8 cellular contexts compared by ENCODE assay signal in genomic region chr16:29848420-29849297, GRCh38. TPM values are rescaled to one million over a fixed set of nuclear protein-coding genes. Genes with fewer than 3 reads are reported as not detected.
DNase-seq lines count a peak whose midpoint lies in the region; ATAC-seq and TF ChIP-seq lines count a peak whose summit lies in the region.

No MANE protein-coding gene starts in this region.

- peaks cover 37% of the 10 kb centered on the region for H3K36me3 ChIP-seq in CD4-positive, alpha-beta memory T cell (ENCODE audit: insufficient read depth, low read length)
- no peaks in the 10 kb centered on the region for H3K36me3 ChIP-seq in neural progenitor cell

- no peak overlapping the region for H3K4me2 ChIP-seq in neural progenitor cell

- no peaks in the 10 kb centered on the region for H3F3A ChIP-seq in neural progenitor cell (ENCODE audit: low read depth)

- H3K27ac Mint-ChIP-seq in CD4-positive, alpha-beta memory T cell, result peak overlapping the region; percentile 13 to 89 (median 60)
- H3K27ac Mint-ChIP-seq in activated T-cell treated with anti-CD3 and anti-CD28 coated beads, Interleukin-2, amount 50 U/mL, for 72 hours, result no peak overlapping the region
- peak overlapping the region; percentile 83 for H3K27ac Mint-ChIP-seq in neural progenitor cell

- peaks cover 1 to 7% (median 4%) of the 10 kb centered on the region in 4 donors for H3K4me1 Mint-ChIP-seq in CD4-positive, alpha-beta memory T cell
- H3K4me1 Mint-ChIP-seq in activated T-cell treated with anti-CD3 and anti-CD28 coated beads, Interleukin-2, amount 50 U/mL, for 72 hours (ENCODE audit: low read depth), result peaks cover 8% of the 10 kb centered on the region
- H3K4me1 Mint-ChIP-seq in neural progenitor cell, result peaks cover 15% of the 10 kb centered on the region

- peak; percentile 57 for ATAC-seq in HG02623 (IDR thresholded peaks at IDR 0.05; ENCODE audit: unreplicated experiment)
- ATAC-seq in activated T-cell treated with anti-CD3 and anti-CD28 coated beads, Interleukin-2, amount 50 U/mL, for 72 hours (replicated peaks in 1 of 2), result peak; percentile 88 to 94
- ATAC-seq in GM21367 (IDR thresholded peaks at IDR 0.05; ENCODE audit: unreplicated experiment), result no peak

- no peak overlapping the region for H3K9ac ChIP-seq in neural progenitor cell

- CTCF ChIA-PET in CD4-positive, alpha-beta memory T cell (lab: Charles Lee; ENCODE audit: partially characterized antibody), result interaction anchor here (0.6 to 6.3 kb wide), 50 partner anchors 9 to 207 kb away, joined by 3 to 134 read pairs (median 4); partner anchors contain the start of genes C16orf54, CDIPT, KCTD13 and KIF22

- intact Hi-C loops in CD4-positive, alpha-beta memory T cell (cut with micrococcal nuclease), result loop anchor here (1.0 to 2.0 kb wide), 6 partner anchors 28 to 156 kb away; partner anchors contain the start of genes KIF22, MVP and PAGR1

- no peak overlapping the region for H3K4me3 ChIP-seq in CD4-positive, alpha-beta memory T cell (ENCODE audit: low read length in 2 of 2)
- H3K4me3 ChIP-seq in neural progenitor cell, result no peak overlapping the region

- H2AFZ ChIP-seq in neural progenitor cell (replicated peaks), result no peak overlapping the region

- no peaks in the 10 kb centered on the region for H3K27me3 Mint-ChIP-seq in CD4-positive, alpha-beta memory T cell
- no peaks in the 10 kb centered on the region for H3K27me3 Mint-ChIP-seq in activated T-cell treated with anti-CD3 and anti-CD28 coated beads, Interleukin-2, amount 50 U/mL, for 72 hours (ENCODE audit: low read depth)
- H3K27me3 Mint-ChIP-seq in neural progenitor cell (ENCODE audit: insufficient read depth, low read depth), result peaks cover 9% of the 10 kb centered on the region

- H4K20me1 ChIP-seq in neural progenitor cell (ENCODE audit: low read depth), result no peaks in the 10 kb centered on the region

- H3K27ac ChIP-seq in CD4-positive, alpha-beta memory T cell (ENCODE audit: low read depth, low read length), result no peak overlapping the region
- no peak overlapping the region for H3K27ac ChIP-seq in neural progenitor cell

- no peak overlapping the region for H3K4me3 Mint-ChIP-seq in CD4-positive, alpha-beta memory T cell
- no peak overlapping the region for H3K4me3 Mint-ChIP-seq in activated T-cell treated with anti-CD3 and anti-CD28 coated beads, Interleukin-2, amount 50 U/mL, for 72 hours
- peak overlapping the region; percentile 30 for H3K4me3 Mint-ChIP-seq in neural progenitor cell

- peaks cover 12 to 39% of the 10 kb centered on the region in 2 donors for H3K36me3 Mint-ChIP-seq in CD4-positive, alpha-beta memory T cell
- H3K36me3 Mint-ChIP-seq in activated T-cell treated with anti-CD3 and anti-CD28 coated beads, Interleukin-2, amount 50 U/mL, for 72 hours (ENCODE audit: insufficient read depth in 2 of 2), result peaks cover 5 to 21% of the 10 kb centered on the region in 2 donors
- H3K36me3 Mint-ChIP-seq in neural progenitor cell, result no peaks in the 10 kb centered on the region

- H3K79me2 ChIP-seq in neural progenitor cell (ENCODE audit: low read depth), result no peaks in the 10 kb centered on the region

- peaks cover 6% of the 10 kb centered on the region for H3K4me1 ChIP-seq in CD4-positive, alpha-beta memory T cell (ENCODE audit: insufficient read depth, low read length)
- H3K4me1 ChIP-seq in neural progenitor cell, result no peaks in the 10 kb centered on the region

- TF ChIP-seq CTCF in neural progenitor cell (IDR thresholded peaks at IDR 0.05), result peak; percentile 85

- H3K27me3 ChIP-seq in CD4-positive, alpha-beta memory T cell (ENCODE audit: insufficient read depth, low read length), result no peaks in the 10 kb centered on the region
- no peaks in the 10 kb centered on the region for H3K27me3 ChIP-seq in neural progenitor cell

- H3K9me3 Mint-ChIP-seq in CD4-positive, alpha-beta memory T cell, result no peaks in the 10 kb centered on the region
- no peaks in the 10 kb centered on the region for H3K9me3 Mint-ChIP-seq in activated T-cell treated with anti-CD3 and anti-CD28 coated beads, Interleukin-2, amount 50 U/mL, for 72 hours
- no peaks in the 10 kb centered on the region for H3K9me3 Mint-ChIP-seq in neural progenitor cell

- POLR2A ChIA-PET in CD4-positive, alpha-beta memory T cell (lab: Charles Lee; ENCODE audit: partially characterized antibody), result interaction anchor here (0.7 to 5.0 kb wide), 20 partner anchors 9 to 157 kb away, joined by 3 to 69 read pairs (median 9); partner anchors contain the start of genes C16orf54, CDIPT, KIF22 and MAZ

- no peaks in the 10 kb centered on the region for H3K9me3 ChIP-seq in CD4-positive, alpha-beta memory T cell (ENCODE audit: control insufficient read depth in 1 of 2, low read length in 2 of 2)
- no peaks in the 10 kb centered on the region for H3K9me3 ChIP-seq in neural progenitor cell (ENCODE audit: low read depth)

- peak; percentile 79 to 83 (median 80) for DNase-seq in CD4-positive, alpha-beta memory T cell
- DNase-seq in RKO (ENCODE audit: low spot score) (peak; percentile 9), fibroblast of peridontal ligament (ENCODE audit: extremely low read depth) (peak; percentile 62), neural progenitor cell (ENCODE audit: low spot score) (peak; percentile 76), stromal cell of bone marrow (ENCODE audit: low read depth) (peak; percentile 28)
- DNase-seq in activated T-cell treated with anti-CD3 and anti-CD28 coated beads, Interleukin-2, amount 50 U/mL, for 72 hours, result peak; percentile 83 to 88

RNA-seq across cellular contexts. Expression of gene CDIPT, which starts 14.4 kb away (rescaled TPM):
- 10 to 100 TPM; 76.2 to 79.8 TPM for total RNA-seq in CD4-positive, alpha-beta memory T cell
- 100 to 1,000 TPM in 1 of 2 donors, 10 to 100 TPM in 1; 87.2 to 123 TPM for polyA plus RNA-seq in CD4-positive, alpha-beta memory T cell
- total RNA-seq in activated T-cell treated with anti-CD3 and anti-CD28 coated beads, Interleukin-2, amount 50 U/mL, for 72 hours, result 10 to 100 TPM; 48.7 to 56.0 TPM
- 21.0 and 61.7 TPM in 2 replicates for total RNA-seq in neural progenitor cell (ENCODE audit: low replicate concordance)

RNA-seq across cellular contexts. Expression of gene MVP, which starts 28.4 kb away (rescaled TPM):
- total RNA-seq in CD4-positive, alpha-beta memory T cell, result 100 to 1,000 TPM; 145 to 146 TPM
- 100 to 1,000 TPM; 172 to 187 TPM for polyA plus RNA-seq in CD4-positive, alpha-beta memory T cell
- total RNA-seq in activated T-cell treated with anti-CD3 and anti-CD28 coated beads, Interleukin-2, amount 50 U/mL, for 72 hours, result 100 to 1,000 TPM; 148 to 161 TPM
- total RNA-seq in neural progenitor cell (ENCODE audit: low replicate concordance), result 2.4 and 4.4 TPM in 2 replicates

RNA-seq across cellular contexts. Expression of gene PAGR1, which starts 32.7 kb away (rescaled TPM):
- 10 to 100 TPM; 43.7 to 44.9 TPM for total RNA-seq in CD4-positive, alpha-beta memory T cell
- 10 to 100 TPM; 46.0 to 51.1 TPM for polyA plus RNA-seq in CD4-positive, alpha-beta memory T cell
- total RNA-seq in activated T-cell treated with anti-CD3 and anti-CD28 coated beads, Interleukin-2, amount 50 U/mL, for 72 hours, result 10 to 100 TPM; 14.8 to 17.8 TPM
- 47.2 and 88.3 TPM in 2 replicates for total RNA-seq in neural progenitor cell (ENCODE audit: low replicate concordance)

RNA-seq across cellular contexts. Expression of gene PRRT2, which starts 36.7 kb away (rescaled TPM):
- total RNA-seq in CD4-positive, alpha-beta memory T cell, result 1 to 10 TPM; 6.3 to 6.9 TPM
- under 1 TPM; 0.20 to 0.37 TPM for polyA plus RNA-seq in CD4-positive, alpha-beta memory T cell
- 1 to 10 TPM; 2.4 to 2.8 TPM for total RNA-seq in activated T-cell treated with anti-CD3 and anti-CD28 coated beads, Interleukin-2, amount 50 U/mL, for 72 hours
- 23.5 and 71.4 TPM in 2 replicates for total RNA-seq in neural progenitor cell (ENCODE audit: low replicate concordance)

RNA-seq across cellular contexts. Expression of gene MAZ, which starts 42.3 kb away (rescaled TPM):
- total RNA-seq in CD4-positive, alpha-beta memory T cell, result 100 to 1,000 TPM; 258 to 264 TPM
- 10 to 100 TPM; 40.3 to 69.1 TPM for polyA plus RNA-seq in CD4-positive, alpha-beta memory T cell
- 100 to 1,000 TPM; 266 to 329 TPM for total RNA-seq in activated T-cell treated with anti-CD3 and anti-CD28 coated beads, Interleukin-2, amount 50 U/mL, for 72 hours
- 120 and 220 TPM in 2 replicates for total RNA-seq in neural progenitor cell (ENCODE audit: low replicate concordance)

Comparison
In these comparisons a context has a peak if more than half of its experiments do, and no peak if none do; other contexts are left out.
1. DNase-seq: peak in every context shown above with its lines; median percentile 86 in activated T-cell treated with anti-CD3 and anti-CD28 coated beads, Interleukin-2, amount 50 U/mL, for 72 hours; 80 in CD4-positive, alpha-beta memory T cell; 76 in neural progenitor cell; 62 in fibroblast of peridontal ligament; 28 in stromal cell of bone marrow; 9 in RKO.
2. RNA of gene MVP, which starts 28.4 kb away (total RNA-seq): 148 to 161 TPM in activated T-cell treated with anti-CD3 and anti-CD28 coated beads, Interleukin-2, amount 50 U/mL, for 72 hours and 145 to 146 TPM in CD4-positive, alpha-beta memory T cell; 2.4 to 4.4 TPM in neural progenitor cell; every median in the first group is over 10 times any median in the second.